1 cellular context compared by ENCODE assay signal in the genomic region with DNA sequence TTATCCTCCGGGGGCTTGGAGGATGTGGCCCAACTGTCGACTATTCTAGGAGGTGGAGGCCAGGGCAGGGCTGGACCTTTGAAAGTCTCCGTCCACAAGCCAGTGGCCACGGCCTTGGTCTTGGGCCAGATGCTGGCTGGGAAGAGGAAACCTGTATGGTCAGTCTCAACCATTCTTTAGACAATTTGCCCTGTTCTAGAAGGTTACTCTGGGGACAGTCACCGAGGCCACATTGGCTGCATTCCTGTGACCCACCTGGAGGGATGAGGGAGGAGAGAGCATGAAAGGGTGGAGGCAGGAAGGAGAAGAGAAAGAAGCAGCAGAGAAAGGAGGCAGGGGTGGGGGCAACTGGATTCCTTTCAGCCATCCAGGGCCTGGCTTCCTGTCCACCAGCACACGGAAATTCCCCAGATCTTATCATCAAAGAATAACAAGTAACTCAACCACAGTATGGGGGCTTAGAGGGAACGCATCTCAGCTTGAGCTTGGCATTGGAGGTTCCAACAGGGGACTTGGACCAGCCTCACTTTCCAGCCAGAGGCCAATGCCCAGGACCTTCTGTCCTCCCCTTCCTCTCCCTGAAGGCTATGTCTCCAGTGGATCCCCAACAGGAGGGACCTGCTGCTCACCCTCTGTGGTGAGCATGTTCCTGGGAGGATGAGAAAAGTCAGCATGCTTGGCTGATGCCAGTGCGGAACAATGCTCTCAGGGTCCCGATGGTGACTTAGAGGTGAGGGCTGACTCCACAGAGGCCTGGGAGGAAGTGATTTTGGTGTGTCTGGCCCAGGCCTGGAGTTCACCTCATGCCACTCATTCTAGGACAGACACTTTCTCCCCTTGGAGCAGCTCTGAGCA.
TF ChIP-seq lines count a peak whose summit lies in the region.

No MANE protein-coding gene starts in this region.

TF ChIP-seq in HepG2, 621 proteins besides CTCF, POLR2A, EP300 and RAD21 (continued from another document and continues in another):
- TF ChIP-seq, protein P1, sequence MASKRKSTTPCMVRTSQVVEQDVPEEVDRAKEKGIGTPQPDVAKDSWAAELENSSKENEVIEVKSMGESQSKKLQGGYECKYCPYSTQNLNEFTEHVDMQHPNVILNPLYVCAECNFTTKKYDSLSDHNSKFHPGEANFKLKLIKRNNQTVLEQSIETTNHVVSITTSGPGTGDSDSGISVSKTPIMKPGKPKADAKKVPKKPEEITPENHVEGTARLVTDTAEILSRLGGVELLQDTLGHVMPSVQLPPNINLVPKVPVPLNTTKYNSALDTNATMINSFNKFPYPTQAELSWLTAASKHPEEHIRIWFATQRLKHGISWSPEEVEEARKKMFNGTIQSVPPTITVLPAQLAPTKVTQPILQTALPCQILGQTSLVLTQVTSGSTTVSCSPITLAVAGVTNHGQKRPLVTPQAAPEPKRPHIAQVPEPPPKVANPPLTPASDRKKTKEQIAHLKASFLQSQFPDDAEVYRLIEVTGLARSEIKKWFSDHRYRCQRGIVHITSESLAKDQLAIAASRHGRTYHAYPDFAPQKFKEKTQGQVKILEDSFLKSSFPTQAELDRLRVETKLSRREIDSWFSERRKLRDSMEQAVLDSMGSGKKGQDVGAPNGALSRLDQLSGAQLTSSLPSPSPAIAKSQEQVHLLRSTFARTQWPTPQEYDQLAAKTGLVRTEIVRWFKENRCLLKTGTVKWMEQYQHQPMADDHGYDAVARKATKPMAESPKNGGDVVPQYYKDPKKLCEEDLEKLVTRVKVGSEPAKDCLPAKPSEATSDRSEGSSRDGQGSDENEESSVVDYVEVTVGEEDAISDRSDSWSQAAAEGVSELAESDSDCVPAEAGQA (IDR thresholded peaks at IDR 0.05; ENCODE audit: low read depth), result no peak
- TF ChIP-seq, protein P1 (CRISPR knock-in tag; IDR thresholded peaks at IDR 0.05; ENCODE audit: borderline replicate concordance), result no peak
- TF ChIP-seq YEATS4 (CRISPR knock-in tag; IDR thresholded peaks at IDR 0.05; ENCODE audit: borderline replicate concordance) (no peak), MAFK (conservative IDR thresholded peaks at IDR 0.05 in 1 of 2, IDR thresholded peaks at IDR 0.05 in 1 of 2; ENCODE audit: low read length in 2 of 2) (no peak), TOE1 (CRISPR knock-in tag; IDR thresholded peaks at IDR 0.05) (no peak), ZNF12 (CRISPR knock-in tag; IDR thresholded peaks at IDR 0.05) (no peak), HCFC1 (IDR thresholded peaks at IDR 0.05; ENCODE audit: low read depth, low read length) (no peak), ZNF775 (CRISPR knock-in tag; IDR thresholded peaks at IDR 0.05; ENCODE audit: borderline replicate concordance) (no peak), KAT7 (CRISPR knock-in tag; IDR thresholded peaks at IDR 0.05; ENCODE audit: borderline replicate concordance) (no peak), EZH2 (conservative IDR thresholded peaks at IDR 0.05; ENCODE audit: low read depth, low read length) (no peak), PHF5A (CRISPR knock-in tag; IDR thresholded peaks at IDR 0.05; ENCODE audit: low read depth, unreplicated experiment) (peak; percentile 75), SRF (IDR thresholded peaks at IDR 0.05; ENCODE audit: low read depth, low read length) (no peak), TCF12 (IDR thresholded peaks at IDR 0.05) (no peak), TCF12 (CRISPR knock-in tag; IDR thresholded peaks at IDR 0.05) (no peak), ZMYM2 (CRISPR knock-in tag; IDR thresholded peaks at IDR 0.05) (0 out of 2 replicates have a peak, but pooled peaks have one; percentile 8), KLF11 (CRISPR knock-in tag; IDR thresholded peaks at IDR 0.05) (no peak), GZF1 (CRISPR knock-in tag; IDR thresholded peaks at IDR 0.05) (no peak), SOX13 (IDR thresholded peaks at IDR 0.05) (0 out of 2 replicates have a peak, but pooled peaks have one; percentile 23), SOX13 (CRISPR knock-in tag; conservative IDR thresholded peaks at IDR 0.05 in 1 of 2, IDR thresholded peaks at IDR 0.05 in 1 of 2) (peak in 1 of 2 experiments; percentile 41; a peak in 1 of 4 replicates), ZNF768 (CRISPR knock-in tag; IDR thresholded peaks at IDR 0.05) (no peak), ZNF501 (CRISPR knock-in tag; IDR thresholded peaks at IDR 0.05) (peak; percentile 72), ZKSCAN8 (CRISPR knock-in tag; IDR thresholded peaks at IDR 0.05; ENCODE audit: borderline replicate concordance) (no peak), NFIB (CRISPR knock-in tag; IDR thresholded peaks at IDR 0.05; ENCODE audit: borderline replicate concordance) (no peak), IRF2 (CRISPR knock-in tag; IDR thresholded peaks at IDR 0.05) (no peak), NONO (IDR thresholded peaks at IDR 0.05) (no peak), NONO (CRISPR knock-in tag; conservative IDR thresholded peaks at IDR 0.05) (no peak), NFKB2 (CRISPR knock-in tag; IDR thresholded peaks at IDR 0.05; ENCODE audit: borderline replicate concordance) (no peak), PAF1 (CRISPR knock-in tag; IDR thresholded peaks at IDR 0.05) (no peak), ERF (CRISPR knock-in tag; IDR thresholded peaks at IDR 0.05) (0 out of 2 replicates have a peak, but pooled peaks have one; percentile 35), MTA1 (CRISPR knock-in tag; IDR thresholded peaks at IDR 0.05; ENCODE audit: borderline replicate concordance) (no peak), ONECUT2 (CRISPR knock-in tag; IDR thresholded peaks at IDR 0.05) (no peak), GLI4 (CRISPR knock-in tag; IDR thresholded peaks at IDR 0.05; ENCODE audit: borderline replicate concordance) (no peak), ZNF883 (CRISPR knock-in tag; IDR thresholded peaks at IDR 0.05; ENCODE audit: not compliant biosample characterization) (no peak), ZNF766 (CRISPR knock-in tag; IDR thresholded peaks at IDR 0.05; ENCODE audit: borderline replicate concordance) (no peak), ZMAT3 (CRISPR knock-in tag; conservative IDR thresholded peaks at IDR 0.05) (no peak), SMAD9 (CRISPR knock-in tag; IDR thresholded peaks at IDR 0.05) (no peak), ZSCAN22 (CRISPR knock-in tag; IDR thresholded peaks at IDR 0.05) (no peak), ZNF256 (CRISPR knock-in tag; conservative IDR thresholded peaks at IDR 0.05) (no peak)
- TF ChIP-seq, protein P2, sequence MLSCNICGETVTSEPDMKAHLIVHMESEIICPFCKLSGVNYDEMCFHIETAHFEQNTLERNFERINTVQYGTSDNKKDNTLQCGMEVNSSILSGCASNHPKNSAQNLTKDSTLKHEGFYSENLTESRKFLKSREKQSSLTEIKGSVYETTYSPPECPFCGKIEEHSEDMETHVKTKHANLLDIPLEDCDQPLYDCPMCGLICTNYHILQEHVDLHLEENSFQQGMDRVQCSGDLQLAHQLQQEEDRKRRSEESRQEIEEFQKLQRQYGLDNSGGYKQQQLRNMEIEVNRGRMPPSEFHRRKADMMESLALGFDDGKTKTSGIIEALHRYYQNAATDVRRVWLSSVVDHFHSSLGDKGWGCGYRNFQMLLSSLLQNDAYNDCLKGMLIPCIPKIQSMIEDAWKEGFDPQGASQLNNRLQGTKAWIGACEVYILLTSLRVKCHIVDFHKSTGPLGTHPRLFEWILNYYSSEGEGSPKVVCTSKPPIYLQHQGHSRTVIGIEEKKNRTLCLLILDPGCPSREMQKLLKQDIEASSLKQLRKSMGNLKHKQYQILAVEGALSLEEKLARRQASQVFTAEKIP (CRISPR knock-in tag; IDR thresholded peaks at IDR 0.05; ENCODE audit: borderline replicate concordance), result no peak
- TF ChIP-seq, protein P3, sequence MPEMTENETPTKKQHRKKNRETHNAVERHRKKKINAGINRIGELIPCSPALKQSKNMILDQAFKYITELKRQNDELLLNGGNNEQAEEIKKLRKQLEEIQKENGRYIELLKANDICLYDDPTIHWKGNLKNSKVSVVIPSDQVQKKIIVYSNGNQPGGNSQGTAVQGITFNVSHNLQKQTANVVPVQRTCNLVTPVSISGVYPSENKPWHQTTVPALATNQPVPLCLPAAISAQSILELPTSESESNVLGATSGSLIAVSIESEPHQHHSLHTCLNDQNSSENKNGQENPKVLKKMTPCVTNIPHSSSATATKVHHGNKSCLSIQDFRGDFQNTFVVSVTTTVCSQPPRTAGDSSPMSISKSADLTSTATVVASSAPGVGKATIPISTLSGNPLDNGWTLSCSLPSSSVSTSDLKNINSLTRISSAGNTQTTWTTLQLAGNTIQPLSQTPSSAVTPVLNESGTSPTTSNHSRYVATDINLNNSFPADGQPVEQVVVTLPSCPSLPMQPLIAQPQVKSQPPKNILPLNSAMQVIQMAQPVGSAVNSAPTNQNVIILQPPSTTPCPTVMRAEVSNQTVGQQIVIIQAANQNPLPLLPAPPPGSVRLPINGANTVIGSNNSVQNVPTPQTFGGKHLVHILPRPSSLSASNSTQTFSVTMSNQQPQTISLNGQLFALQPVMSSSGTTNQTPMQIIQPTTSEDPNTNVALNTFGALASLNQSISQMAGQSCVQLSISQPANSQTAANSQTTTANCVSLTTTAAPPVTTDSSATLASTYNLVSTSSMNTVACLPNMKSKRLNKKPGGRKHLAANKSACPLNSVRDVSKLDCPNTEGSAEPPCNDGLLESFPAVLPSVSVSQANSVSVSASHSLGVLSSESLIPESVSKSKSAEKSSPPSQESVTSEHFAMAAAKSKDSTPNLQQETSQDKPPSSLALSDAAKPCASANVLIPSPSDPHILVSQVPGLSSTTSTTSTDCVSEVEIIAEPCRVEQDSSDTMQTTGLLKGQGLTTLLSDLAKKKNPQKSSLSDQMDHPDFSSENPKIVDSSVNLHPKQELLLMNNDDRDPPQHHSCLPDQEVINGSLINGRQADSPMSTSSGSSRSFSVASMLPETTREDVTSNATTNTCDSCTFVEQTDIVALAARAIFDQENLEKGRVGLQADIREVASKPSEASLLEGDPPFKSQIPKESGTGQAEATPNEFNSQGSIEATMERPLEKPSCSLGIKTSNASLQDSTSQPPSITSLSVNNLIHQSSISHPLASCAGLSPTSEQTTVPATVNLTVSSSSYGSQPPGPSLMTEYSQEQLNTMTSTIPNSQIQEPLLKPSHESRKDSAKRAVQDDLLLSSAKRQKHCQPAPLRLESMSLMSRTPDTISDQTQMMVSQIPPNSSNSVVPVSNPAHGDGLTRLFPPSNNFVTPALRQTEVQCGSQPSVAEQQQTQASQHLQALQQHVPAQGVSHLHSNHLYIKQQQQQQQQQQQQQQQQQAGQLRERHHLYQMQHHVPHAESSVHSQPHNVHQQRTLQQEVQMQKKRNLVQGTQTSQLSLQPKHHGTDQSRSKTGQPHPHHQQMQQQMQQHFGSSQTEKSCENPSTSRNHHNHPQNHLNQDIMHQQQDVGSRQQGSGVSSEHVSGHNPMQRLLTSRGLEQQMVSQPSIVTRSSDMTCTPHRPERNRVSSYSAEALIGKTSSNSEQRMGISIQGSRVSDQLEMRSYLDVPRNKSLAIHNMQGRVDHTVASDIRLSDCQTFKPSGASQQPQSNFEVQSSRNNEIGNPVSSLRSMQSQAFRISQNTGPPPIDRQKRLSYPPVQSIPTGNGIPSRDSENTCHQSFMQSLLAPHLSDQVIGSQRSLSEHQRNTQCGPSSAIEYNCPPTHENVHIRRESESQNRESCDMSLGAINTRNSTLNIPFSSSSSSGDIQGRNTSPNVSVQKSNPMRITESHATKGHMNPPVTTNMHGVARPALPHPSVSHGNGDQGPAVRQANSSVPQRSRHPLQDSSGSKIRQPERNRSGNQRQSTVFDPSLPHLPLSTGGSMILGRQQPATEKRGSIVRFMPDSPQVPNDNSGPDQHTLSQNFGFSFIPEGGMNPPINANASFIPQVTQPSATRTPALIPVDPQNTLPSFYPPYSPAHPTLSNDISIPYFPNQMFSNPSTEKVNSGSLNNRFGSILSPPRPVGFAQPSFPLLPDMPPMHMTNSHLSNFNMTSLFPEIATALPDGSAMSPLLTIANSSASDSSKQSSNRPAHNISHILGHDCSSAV (CRISPR knock-in tag; IDR thresholded peaks at IDR 0.05; ENCODE audit: borderline replicate concordance), result no peak
- TF ChIP-seq, protein P4, sequence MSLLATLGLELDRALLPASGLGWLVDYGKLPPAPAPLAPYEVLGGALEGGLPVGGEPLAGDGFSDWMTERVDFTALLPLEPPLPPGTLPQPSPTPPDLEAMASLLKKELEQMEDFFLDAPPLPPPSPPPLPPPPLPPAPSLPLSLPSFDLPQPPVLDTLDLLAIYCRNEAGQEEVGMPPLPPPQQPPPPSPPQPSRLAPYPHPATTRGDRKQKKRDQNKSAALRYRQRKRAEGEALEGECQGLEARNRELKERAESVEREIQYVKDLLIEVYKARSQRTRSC (CRISPR knock-in tag; IDR thresholded peaks at IDR 0.05; ENCODE audit: low read depth), result no peak
- TF ChIP-seq, protein P5, sequence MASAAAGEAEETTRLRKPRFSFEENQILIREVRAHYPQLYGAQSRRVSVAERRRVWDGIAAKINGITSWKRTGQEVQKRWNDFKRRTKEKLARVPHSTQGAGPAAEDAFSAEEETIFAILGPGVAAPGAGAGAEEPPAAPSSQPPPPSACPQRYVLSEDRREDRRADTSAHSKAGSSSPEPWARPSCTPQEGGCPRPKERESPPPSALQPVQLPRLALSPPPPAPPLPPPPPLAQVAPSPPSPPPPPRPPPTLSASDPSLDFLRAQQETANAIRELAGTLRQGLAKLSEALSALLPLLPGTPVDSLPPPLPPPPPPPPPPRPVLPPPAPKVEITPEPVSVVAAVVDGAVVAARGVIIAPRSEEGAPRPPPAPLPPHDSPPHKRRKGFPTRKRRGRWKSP (CRISPR knock-in tag; IDR thresholded peaks at IDR 0.05), result no peak
- TF ChIP-seq, protein P6, sequence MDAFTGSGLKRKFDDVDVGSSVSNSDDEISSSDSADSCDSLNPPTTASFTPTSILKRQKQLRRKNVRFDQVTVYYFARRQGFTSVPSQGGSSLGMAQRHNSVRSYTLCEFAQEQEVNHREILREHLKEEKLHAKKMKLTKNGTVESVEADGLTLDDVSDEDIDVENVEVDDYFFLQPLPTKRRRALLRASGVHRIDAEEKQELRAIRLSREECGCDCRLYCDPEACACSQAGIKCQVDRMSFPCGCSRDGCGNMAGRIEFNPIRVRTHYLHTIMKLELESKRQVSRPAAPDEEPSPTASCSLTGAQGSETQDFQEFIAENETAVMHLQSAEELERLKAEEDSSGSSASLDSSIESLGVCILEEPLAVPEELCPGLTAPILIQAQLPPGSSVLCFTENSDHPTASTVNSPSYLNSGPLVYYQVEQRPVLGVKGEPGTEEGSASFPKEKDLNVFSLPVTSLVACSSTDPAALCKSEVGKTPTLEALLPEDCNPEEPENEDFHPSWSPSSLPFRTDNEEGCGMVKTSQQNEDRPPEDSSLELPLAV (CRISPR knock-in tag; conservative IDR thresholded peaks at IDR 0.05; ENCODE audit: low read depth), result no peak
